ENCODE assay signal across 8 cellular contexts in the genomic region with DNA sequence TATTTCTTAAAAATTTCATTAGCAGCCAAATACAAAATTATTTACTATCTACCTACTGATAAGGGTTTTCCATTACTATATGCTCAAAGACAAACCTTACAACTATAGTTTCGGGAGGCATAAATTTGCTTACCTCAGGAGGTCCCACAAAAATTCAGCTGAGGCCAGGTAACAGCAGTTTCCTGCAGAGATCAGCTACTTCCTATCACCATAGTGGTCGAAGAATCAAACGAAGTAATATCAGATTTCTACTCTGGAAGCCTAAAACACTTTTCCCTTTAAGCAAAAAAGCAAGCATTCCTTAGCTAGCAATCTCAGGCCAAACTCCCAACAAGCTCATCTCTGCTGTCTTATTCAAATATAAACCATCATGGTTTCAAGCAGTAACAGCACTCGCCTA. TPM values are rescaled to one million over a fixed set of nuclear protein-coding genes. Genes with fewer than 3 reads are reported as not detected.
DNase-seq lines count a peak whose midpoint lies in the region; ATAC-seq lines count a peak whose summit lies in the region.

No MANE protein-coding gene starts in this region.

- peaks cover 63% of the 10 kb centered on the region for H3K4me1 Mint-ChIP-seq in activated naive CD8-positive, alpha-beta T cell treated with anti-CD3 and anti-CD28 coated beads, Interleukin-2, amount 50 U/mL, for 24 hours

- peaks cover 10% of the 10 kb centered on the region for H3K4me1 ChIP-seq in thymus (ENCODE audit: control insufficient read depth, insufficient read depth, low read length)

- H3K27me3 Mint-ChIP-seq in activated naive CD8-positive, alpha-beta T cell treated with anti-CD3 and anti-CD28 coated beads, Interleukin-2, amount 50 U/mL, for 24 hours, result no peaks in the 10 kb centered on the region

- peak overlapping the region; percentile 20 for H3K27ac ChIP-seq in layer of hippocampus (ENCODE audit: low read depth, low read length)
- peak overlapping the region; percentile 95 for H3K27ac ChIP-seq in thymus (ENCODE audit: low read depth)

- DNase-seq in activated CD8-positive, alpha-beta memory T cell treated with anti-CD3 and anti-CD28 coated beads, Interleukin-2, amount 50 U/mL, for 48 hours, result peak; percentile 35
- DNase-seq in activated CD8-positive, alpha-beta memory T cell treated with anti-CD3 and anti-CD28 coated beads for 24 hours, result no peak
- no peak for DNase-seq in activated naive CD8-positive, alpha-beta T cell treated with anti-CD3 and anti-CD28 coated beads, Interleukin-2, amount 50 U/mL, for 24 hours
- no peak for DNase-seq in KG1 (lab: John Stamatoyannopoulos, UW)
- DNase-seq in NCI-H1105 treated with DMSO at 0.1 percent for 48 hours (lab: John Stamatoyannopoulos, UW), result no peak
- DNase-seq in foreskin melanocyte, result no peak

- no peak for ATAC-seq in activated naive CD8-positive, alpha-beta T cell treated with anti-CD3 and anti-CD28 coated beads, Interleukin-2, amount 50 U/mL, for 24 hours

- H3K4me3 ChIP-seq in thymus (ENCODE audit: low read length), result peak overlapping the region; percentile 78

- peak overlapping the region; percentile 100 for H3K4me3 Mint-ChIP-seq in activated naive CD8-positive, alpha-beta T cell treated with anti-CD3 and anti-CD28 coated beads, Interleukin-2, amount 50 U/mL, for 24 hours

- no peaks in the 10 kb centered on the region for H3K9me3 Mint-ChIP-seq in activated naive CD8-positive, alpha-beta T cell treated with anti-CD3 and anti-CD28 coated beads, Interleukin-2, amount 50 U/mL, for 24 hours

- H3K36me3 Mint-ChIP-seq in activated naive CD8-positive, alpha-beta T cell treated with anti-CD3 and anti-CD28 coated beads, Interleukin-2, amount 50 U/mL, for 24 hours (ENCODE audit: low read depth), result peaks cover 47% of the 10 kb centered on the region

- 13% methylated on average over 4 of the region's 4 CpGs for WGBS in thymus

- peak overlapping the region; percentile 99 for H3K27ac Mint-ChIP-seq in activated naive CD8-positive, alpha-beta T cell treated with anti-CD3 and anti-CD28 coated beads, Interleukin-2, amount 50 U/mL, for 24 hours

- peaks cover under 1% of the 10 kb centered on the region for H3K36me3 ChIP-seq in thymus (ENCODE audit: control insufficient read depth, insufficient read depth)

- no peaks in the 10 kb centered on the region for H3K27me3 ChIP-seq in layer of hippocampus (ENCODE audit: control insufficient read depth, insufficient read depth, low read length)
- H3K27me3 ChIP-seq in thymus (ENCODE audit: control insufficient read depth, insufficient read depth), result no peaks in the 10 kb centered on the region

- no peaks in the 10 kb centered on the region for H3K9me3 ChIP-seq in thymus (ENCODE audit: control insufficient read depth)

RNA-seq across cellular contexts. Expression of a gene that starts 3.1 kb away (rescaled TPM):
- polyA plus RNA-seq in thymus, result 157 TPM

RNA-seq across cellular contexts. Expression of a gene that starts 59.8 kb away (rescaled TPM):
- 2.8 TPM for polyA plus RNA-seq in thymus
